Comparison of ENCODE assay signal across 34 cellular contexts in genomic region chr4:177236889-177237288, GRCh38.
"Had no signal": no experiment of that assay in that cellular context is flagged by ENCODE, and none has a peak within 500 bp of the region (broad histone marks: within the 10 kb centered on the region; RNA-seq: fewer than 3 reads in every experiment).

No MANE protein-coding gene starts in this region.

- H3K9me3 Mint-ChIP-seq: activated naive CD4-positive, alpha-beta T cell treated with anti-CD3 and anti-CD28 coated beads for 36 hours; activated naive CD4-positive, alpha-beta T cell treated with anti-CD3 and anti-CD28 coated beads, Interleukin-2, amount 50 U/mL, for 72 hours; activated T-cell treated with anti-CD3 and anti-CD28 coated beads, Interleukin-2, amount 50 U/mL, for 4 hours; activated T-helper 1 cell treated with anti-CD3 and anti-CD28 coated beads, Interleukin-12 subunit alpha, Interleukin-12 subunit beta, Interleukin-2, Interleukin-4 antibody, amounts not matched to agents 30 ng/mL and 10 ng/mL and 1 ng/mL, durations not matched to agents 14 hours and 24 hours and 36 hours; T-helper 1 cell treated with Interleukin-12 subunit alpha and Interleukin-12 subunit beta and Interleukin-4 antibody, amounts not matched to agents 30 μg/mL and 1 μg/mL, for 36 hours had no signal

- H3K4me3 Mint-ChIP-seq: activated CD4-positive, alpha-beta T cell treated with anti-CD3 and anti-CD28 coated beads for 36 hours; activated CD4-positive, alpha-beta T cell treated with anti-CD3 and anti-CD28 coated beads, Interleukin-2, amount 10 ng/mL, durations not matched to agents 7 days and 5 days; activated naive CD4-positive, alpha-beta T cell treated with anti-CD3 and anti-CD28 coated beads for 36 hours; activated T-cell treated with anti-CD3 and anti-CD28 coated beads, Interleukin-2, amount 50 U/mL, for 4 hours; activated T-helper 1 cell treated with anti-CD3 and anti-CD28 coated beads, Interleukin-12 subunit alpha, Interleukin-12 subunit beta, Interleukin-2, Interleukin-4 antibody, amounts not matched to agents 30 ng/mL and 10 ng/mL and 1 ng/mL, durations not matched to agents 14 hours and 24 hours and 36 hours; brain; T-helper 1 cell treated with Interleukin-12 subunit alpha and Interleukin-12 subunit beta and Interleukin-4 antibody, amounts not matched to agents 30 μg/mL and 1 μg/mL, for 36 hours; T-helper 2 cell treated with Interferon-gamma antibody and Interleukin-4, amounts not matched to agents 5 μg/mL and 100 μg/mL, for 36 hours; WTC11 had no signal

- H3K27me3 Mint-ChIP-seq: activated CD4-positive, alpha-beta T cell treated with anti-CD3 and anti-CD28 coated beads for 36 hours; activated CD4-positive, alpha-beta T cell treated with anti-CD3 and anti-CD28 coated beads, Interleukin-2, amount 10 ng/mL, durations not matched to agents 7 days and 5 days had no signal

- FAIRE-seq: bronchial epithelial cell, TTC549 had no signal

- DNase-seq: activated CD4-positive, alpha-beta T cell treated with anti-CD3 and anti-CD28 coated beads for 36 hours; activated CD4-positive, alpha-beta T cell treated with anti-CD3 and anti-CD28 coated beads, Interleukin-2, amount 10 ng/mL, durations not matched to agents 7 days and 5 days; activated CD4-positive, alpha-beta T cell treated with anti-CD3 and anti-CD28 coated beads, Interleukin-2, amount 50 U/mL, for 48 hours; activated CD8-positive, alpha-beta memory T cell treated with anti-CD3 and anti-CD28 coated beads, Interleukin-2, amount 50 U/mL, for 4 hours; activated gamma-delta T cell treated with Interleukin-2 at 50 U/mL for 16 hours; activated naive CD4-positive, alpha-beta T cell treated with anti-CD3 and anti-CD28 coated beads for 36 hours; activated T-cell treated with anti-CD3 and anti-CD28 coated beads for 4 hours; activated T-cell treated with anti-CD3 and anti-CD28 coated beads, Interleukin-2, amount 50 U/mL, for 4 hours; adrenal gland; caudate nucleus; cerebellar nuclear complex; KG1; NCI-H1092 treated with DMSO at 0.1 percent for 48 hours; NCI-H1417; NCI-H146; NCI-H187; NCI-H2029 treated with DMSO at 0.1 percent for 48 hours; NCI-H2107; NCI-H2171; NCI-H510A; NCI-H526; NCI-H748 treated with DMSO at 0.1 percent for 48 hours; OCI-M1; SHP77 treated with DMSO at 0.1 percent for 48 hours; SK-N-SH had no signal

- H3K4me2 ChIP-seq: SK-N-SH had no signal

- H3K9ac ChIP-seq: SK-N-SH had no signal

- H3K36me3 ChIP-seq: adrenal gland, SJSA1 had no signal

- H3K4me3 ChIP-seq: adrenal gland, SJSA1 had no signal

- ATAC-seq: activated CD4-positive, alpha-beta T cell treated with anti-CD3 and anti-CD28 coated beads for 36 hours; activated naive CD4-positive, alpha-beta T cell treated with anti-CD3 and anti-CD28 coated beads, Interleukin-2, amount 50 U/mL, for 72 hours; activated T-cell treated with anti-CD3 and anti-CD28 coated beads, Interleukin-2, amount 50 U/mL, for 4 hours; WTC11 had no signal

- H3K4me1 ChIP-seq: adrenal gland, SJSA1 had no signal

- H3K36me3 Mint-ChIP-seq: activated naive CD4-positive, alpha-beta T cell treated with anti-CD3 and anti-CD28 coated beads, Interleukin-2, amount 50 U/mL, for 72 hours; brain; WTC11 had no signal

- H3K27ac Mint-ChIP-seq: activated CD4-positive, alpha-beta T cell treated with anti-CD3 and anti-CD28 coated beads for 36 hours; activated CD4-positive, alpha-beta T cell treated with anti-CD3 and anti-CD28 coated beads, Interleukin-2, amount 10 ng/mL, durations not matched to agents 7 days and 5 days; activated naive CD4-positive, alpha-beta T cell treated with anti-CD3 and anti-CD28 coated beads for 36 hours; activated naive CD4-positive, alpha-beta T cell treated with anti-CD3 and anti-CD28 coated beads, Interleukin-2, amount 50 U/mL, for 72 hours; activated T-helper 1 cell treated with anti-CD3 and anti-CD28 coated beads, Interleukin-12 subunit alpha, Interleukin-12 subunit beta, Interleukin-2, Interleukin-4 antibody, amounts not matched to agents 30 ng/mL and 10 ng/mL and 1 ng/mL, durations not matched to agents 14 hours and 24 hours and 36 hours; T-helper 1 cell treated with Interleukin-12 subunit alpha and Interleukin-12 subunit beta and Interleukin-4 antibody, amounts not matched to agents 30 μg/mL and 1 μg/mL, for 36 hours; WTC11 had no signal

- H3K27me3 ChIP-seq: adrenal gland, SJSA1 had no signal

- H3K4me1 Mint-ChIP-seq: activated CD4-positive, alpha-beta T cell treated with anti-CD3 and anti-CD28 coated beads for 36 hours; brain; WTC11 had no signal

- H3K27ac ChIP-seq: adrenal gland, SJSA1 had no signal

- H3K9me3 ChIP-seq: adrenal gland, SJSA1, SK-N-SH had no signal
